In genomic region chr9:115013998-115014397, GRCh38 we compare ENCODE assay signal across 8 cellular contexts.
DNase-seq lines count a peak whose midpoint lies in the region; ATAC-seq, FAIRE-seq and TF ChIP-seq lines count a peak whose summit lies in the region.

No MANE protein-coding gene starts in this region.

- no TSS peak for BruUV-seq in HCT116 (replicated peaks; lab: Mats Ljungman, UMichigan)

- H3K27me3 Mint-ChIP-seq in astrocyte (ENCODE audit: low read depth, unreplicated experiment): no peaks in the 10 kb centered on the region

- FAIRE-seq in astrocyte (lab: Jason Lieb, UNC): peak; percentile 77

- peaks cover 5% of the 10 kb centered on the region for H3K36me3 Mint-ChIP-seq in astrocyte (ENCODE audit: low read depth, unreplicated experiment)

- H3K27ac ChIP-seq in HCT116 (ENCODE audit: low read depth, low read length) (no peak overlapping the region), astrocyte (ENCODE audit: low read depth, low read length) (no peak overlapping the region), hepatocyte (no peak overlapping the region)

- TF ChIP-seq CTCF in HCT116 (IDR thresholded peaks at IDR 0.05 in 2 of 3, conservative IDR thresholded peaks at IDR 0.05 in 1 of 3; ENCODE audit: borderline replicate concordance in 1 of 3, insufficient read depth in 1 of 3, low read depth in 2 of 3, low read length in 2 of 3): peak; percentile 61 to 87 (median 78)
- peak; percentile 84 for TF ChIP-seq CTCF in astrocyte (IDR thresholded peaks at IDR 0.05; ENCODE audit: insufficient read depth, low read depth, low read length)
- TF ChIP-seq CTCF in hepatocyte (IDR thresholded peaks at IDR 0.05; ENCODE audit: poor library complexity): peak; percentile 85

- H3K4me3 ChIP-seq in HCT116 (replicated peaks in 1 of 2; ENCODE audit: low read depth in 1 of 2, low read length in 2 of 2) (no peak overlapping the region), astrocyte (ENCODE audit: insufficient read depth, low read depth, low read length) (no peak overlapping the region), hepatocyte (no peak overlapping the region), skeletal muscle cell (ENCODE audit: low read depth, low read length) (no peak overlapping the region)

- peak; percentile 93 for TF ChIP-seq RAD21 in HCT116 (IDR thresholded peaks at IDR 0.05; ENCODE audit: low read depth)

- H3K9ac ChIP-seq in HCT116 (ENCODE audit: low read length) (no peak overlapping the region), astrocyte (ENCODE audit: low read length) (no peak overlapping the region)

- H2AFZ ChIP-seq in HCT116 (ENCODE audit: low read depth, low read length, poor library complexity, severe bottlenecking) (no peak overlapping the region), astrocyte (ENCODE audit: low read depth, low read length) (no peak overlapping the region), hepatocyte (no peak overlapping the region)

- peaks cover 51% of the 10 kb centered on the region for H3K4me1 Mint-ChIP-seq in astrocyte (ENCODE audit: low read depth, unreplicated experiment)

- intact Hi-C loops in HCT116 (cut with micrococcal nuclease): loop anchor here (1.0 to 10.0 kb wide), 7 partner anchors 100 to 677 kb away; no protein-coding TSS in a partner anchor

- ATAC-seq in HCT116 (peak; percentile 74), HG03097 (IDR thresholded peaks at IDR 0.05; ENCODE audit: low FRiP score, unreplicated experiment) (no peak)

- no peaks in the 10 kb centered on the region for H4K20me1 ChIP-seq in HCT116 (ENCODE audit: insufficient read depth)
- H4K20me1 ChIP-seq in astrocyte (ENCODE audit: insufficient read depth, low read length): no peaks in the 10 kb centered on the region
- H4K20me1 ChIP-seq in hepatocyte (ENCODE audit: insufficient read depth, poor library complexity, severe bottlenecking): no peaks in the 10 kb centered on the region

- RAD21 ChIA-PET in HCT116 (lab: Charles Lee; ENCODE audit: low non-redundant PET in 1 of 2, low total read pairs in 2 of 2, uncharacterized antibody in 2 of 2, unreplicated experiment in 2 of 2): interaction anchor here in 1 of 2 experiments (0.7 to 1.0 kb wide), 2 partner anchors 107 to 119 kb away, joined by 3 read pairs; no protein-coding TSS in a partner anchor

- H3K36me3 ChIP-seq in HCT116 (ENCODE audit: control insufficient read depth in 1 of 2, insufficient read depth in 2 of 2, low read length in 2 of 2) (no peaks in the 10 kb centered on the region), astrocyte (ENCODE audit: insufficient read depth, low read length) (no peaks in the 10 kb centered on the region), hepatocyte (replicated peaks; ENCODE audit: insufficient read depth, low read depth) (no peaks in the 10 kb centered on the region)

- H3K79me2 ChIP-seq in HCT116 (ENCODE audit: insufficient read depth, low read length) (no peaks in the 10 kb centered on the region), astrocyte (ENCODE audit: insufficient read depth, low read length) (no peaks in the 10 kb centered on the region), hepatocyte (no peaks in the 10 kb centered on the region)

- TF ChIP-seq POLR2A in HCT116 (IDR thresholded peaks at IDR 0.05; ENCODE audit: borderline replicate concordance, extremely low read depth, insufficient read depth, insufficient read length): no peak

- POLR2A ChIA-PET in HCT116 (lab: Charles Lee): interaction anchor here (0.7 kb wide), 1 partner anchor 280 kb away, joined by 3 read pairs; no protein-coding TSS in a partner anchor

- no peak overlapping the region for H3K4me3 Mint-ChIP-seq in astrocyte (ENCODE audit: unreplicated experiment)

- 4% methylated on average over 3 of the region's 3 CpGs for WGBS in hepatocyte (ENCODE audit: low lambda C conversion rate, missing lambda C conversion rate)

- CTCF ChIA-PET in HCT116 (lab: Charles Lee): interaction anchor here (0.6 to 3.1 kb wide), 16 partner anchors 62 to 608 kb away, joined by 3 to 16 read pairs (median 4); no protein-coding TSS in a partner anchor

- no peaks in the 10 kb centered on the region for H3K4me1 ChIP-seq in HCT116 (ENCODE audit: control insufficient read depth in 1 of 2, insufficient read depth in 2 of 2, low read length in 2 of 2)
- H3K4me1 ChIP-seq in astrocyte (ENCODE audit: insufficient read depth, low read length): peaks cover 12% of the 10 kb centered on the region
- H3K4me1 ChIP-seq in hepatocyte (ENCODE audit: insufficient read depth): peaks cover 13% of the 10 kb centered on the region

- no peak overlapping the region for H3K4me2 ChIP-seq in HCT116 (ENCODE audit: low read length)
- no peak overlapping the region for H3K4me2 ChIP-seq in astrocyte (ENCODE audit: low read length)
- H3K4me2 ChIP-seq in hepatocyte: no peak overlapping the region

- peaks cover 3% of the 10 kb centered on the region for H3K9me3 Mint-ChIP-seq in astrocyte (ENCODE audit: unreplicated experiment)

- peak overlapping the region; percentile 2 for H3K27ac Mint-ChIP-seq in astrocyte (ENCODE audit: unreplicated experiment)

- DNase-seq in DMS 273 treated with DMSO at 0.1 percent for 48 hours (lab: John Stamatoyannopoulos, UW): peak; percentile 29
- DNase-seq in HCT116 (ENCODE audit: low read depth, low spot score): peak; percentile 48
- peak; percentile 74 for DNase-seq in NCI-H2029 (lab: John Stamatoyannopoulos, UW)
- peak; percentile 47 for DNase-seq in T1000 (lab: John Stamatoyannopoulos, UW)
- peak; percentile 56 for DNase-seq in astrocyte (ENCODE audit: low read depth)
- DNase-seq in hepatocyte (ENCODE audit: low spot score): peak; percentile 86
- DNase-seq in skeletal muscle cell (ENCODE audit: low read depth): peak; percentile 37

- H3K27me3 ChIP-seq in HCT116 (ENCODE audit: insufficient read depth, low read length) (peaks cover 28% of the 10 kb centered on the region; the same call in 1 of the 2 replicates), astrocyte (ENCODE audit: insufficient read depth, low read length) (no peaks in the 10 kb centered on the region), hepatocyte (no peaks in the 10 kb centered on the region)

- H3K9me3 ChIP-seq in HCT116 (ENCODE audit: control insufficient read depth in 1 of 2, insufficient read depth in 1 of 2, low read depth in 1 of 2, low read length in 2 of 2) (no peaks in the 10 kb centered on the region), astrocyte (ENCODE audit: insufficient read depth, low read depth, low read length) (no peaks in the 10 kb centered on the region), hepatocyte (ENCODE audit: low read depth) (no peaks in the 10 kb centered on the region)

- H3K9me2 ChIP-seq in HCT116 (ENCODE audit: insufficient read depth): no peaks in the 10 kb centered on the region
- H3K9me2 ChIP-seq in hepatocyte (replicated peaks; ENCODE audit: insufficient read depth): no peaks in the 10 kb centered on the region

TF ChIP-seq in HCT116, 20 proteins besides CTCF, POLR2A, EP300 and RAD21:
- no peak for TF ChIP-seq CBX3 (IDR thresholded peaks at IDR 0.05; ENCODE audit: low read depth)
- no peak for TF ChIP-seq YY1 (IDR thresholded peaks at IDR 0.05; ENCODE audit: extremely low read depth, insufficient replicate concordance, low read depth, low read length)
- TF ChIP-seq, protein P1, sequence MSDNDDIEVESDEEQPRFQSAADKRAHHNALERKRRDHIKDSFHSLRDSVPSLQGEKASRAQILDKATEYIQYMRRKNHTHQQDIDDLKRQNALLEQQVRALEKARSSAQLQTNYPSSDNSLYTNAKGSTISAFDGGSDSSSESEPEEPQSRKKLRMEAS (IDR thresholded peaks at IDR 0.05): no peak
- TF ChIP-seq ELF1 (IDR thresholded peaks at IDR 0.05; ENCODE audit: borderline replicate concordance, low read depth): no peak
- TF ChIP-seq REST (IDR thresholded peaks at IDR 0.05; ENCODE audit: low read depth): no peak
- TF ChIP-seq JUND (IDR thresholded peaks at IDR 0.05): no peak
- TF ChIP-seq ATF3 (IDR thresholded peaks at IDR 0.05): no peak
- no peak for TF ChIP-seq ZFX (IDR thresholded peaks at IDR 0.05)
- no peak for TF ChIP-seq SIN3A (IDR thresholded peaks at IDR 0.05; ENCODE audit: low read depth)
- TF ChIP-seq EGR1 (IDR thresholded peaks at IDR 0.05; ENCODE audit: low read depth): no peak
- TF ChIP-seq EZH2 (IDR thresholded peaks at IDR 0.05): no peak
- no peak for TF ChIP-seq TCF7L2 (IDR thresholded peaks at IDR 0.05; ENCODE audit: borderline replicate concordance, extremely low read depth, insufficient read depth, insufficient read length)
- TF ChIP-seq SRF (IDR thresholded peaks at IDR 0.05; ENCODE audit: low read depth): no peak
- no peak for TF ChIP-seq EZH2phosphoT487 (IDR thresholded peaks at IDR 0.05; ENCODE audit: borderline replicate concordance)
- TF ChIP-seq FOSL1 (IDR thresholded peaks at IDR 0.05; ENCODE audit: low read depth): no peak
- no peak for TF ChIP-seq ZNF274 (IDR thresholded peaks at IDR 0.05; ENCODE audit: low read depth, low read length)
- no peak for TF ChIP-seq CEBPB (IDR thresholded peaks at IDR 0.05; ENCODE audit: low read depth)

Comparison
In these comparisons a context has a peak if more than half of its experiments do, and no peak if none do; other contexts are left out.
1. DNase-seq: peak in every context shown above with its lines; median percentile 86 in hepatocyte; 74 in NCI-H2029; 56 in astrocyte; 48 in HCT116; 47 in T1000; 37 in skeletal muscle cell; 29 in DMS 273 treated with DMSO at 0.1 percent for 48 hours.